30 cellular contexts compared by ENCODE assay signal in the genomic region with DNA sequence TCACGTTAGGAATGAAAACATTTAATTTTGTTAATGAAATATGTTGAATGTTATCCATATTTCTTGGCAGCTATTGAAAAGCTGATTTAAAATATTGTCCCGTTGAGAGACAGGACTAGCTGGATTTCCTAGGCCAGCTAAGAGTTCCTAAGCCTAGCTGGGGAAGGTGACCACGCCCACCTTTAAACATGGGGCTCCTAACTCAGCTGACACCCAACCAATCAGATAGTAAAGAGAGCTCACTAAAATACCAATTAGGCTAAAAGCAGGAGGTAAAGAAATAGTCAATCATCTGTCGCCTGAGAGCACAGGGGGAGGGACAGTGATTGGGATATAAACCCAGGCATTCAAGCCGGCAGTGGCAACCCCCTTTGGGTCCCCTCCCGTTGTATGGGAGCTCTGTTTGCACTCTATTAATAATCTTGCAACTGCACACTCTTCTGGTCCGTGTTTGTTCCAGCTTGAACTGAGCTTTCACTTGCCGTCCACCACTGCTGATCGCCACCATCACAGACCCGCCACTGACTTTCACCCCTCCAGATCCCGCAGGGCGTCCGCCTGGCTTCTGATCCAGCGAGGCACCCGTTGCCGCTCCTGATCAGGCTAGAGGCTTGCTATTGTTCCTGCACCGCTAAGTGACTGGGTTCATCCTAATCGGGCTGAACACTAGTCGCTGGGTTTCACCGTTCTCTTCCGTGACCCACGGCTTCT.
DNase-seq lines count a peak whose midpoint lies in the region; ATAC-seq, FAIRE-seq and TF ChIP-seq lines count a peak whose summit lies in the region.
"Had no signal": no experiment of that assay in that cellular context is flagged by ENCODE, and none has a peak within 500 bp of the region (broad histone marks: within the 10 kb centered on the region; RNA-seq: fewer than 3 reads in every experiment).

No MANE protein-coding gene starts in this region.

- no peak overlapping the region for H3K9ac ChIP-seq in kidney (ENCODE audit: low read length in 2 of 2)

- ATAC-seq in GM19035 (IDR thresholded peaks at IDR 0.05; ENCODE audit: unreplicated experiment), result no peak
- ATAC-seq: activated CD4-positive, CD25-positive, alpha-beta regulatory T cell treated with anti-CD3 and anti-CD28 coated beads, Interleukin-2, amount 50 U/mL, for 24 hours; activated CD8-positive, alpha-beta memory T cell treated with anti-CD3 and anti-CD28 coated beads, Interleukin-2, amount 10 ng/mL, durations not matched to agents 7 days and 5 days; activated T-cell treated with anti-CD3 and anti-CD28 coated beads, Interleukin-2, amount 50 U/mL, for 4 hours; effector memory CD8-positive, alpha-beta T cell; GM23338; left colon; mucosa of descending colon; natural killer cell; psoas muscle had no signal

- intact Hi-C loops in kidney (cut with DNase I) (no loop called here), left ventricle myocardium inferior (cut with micrococcal nuclease) (no loop called here), vagina (cut with DNase I) (no loop called here)

- H3K27me3 ChIP-seq in left ventricle myocardium inferior (ENCODE audit: low read depth) (no peaks in the 10 kb centered on the region), vagina (no peaks in the 10 kb centered on the region)
- H3K27me3 ChIP-seq: sigmoid colon, thyroid gland, uterus had no signal

- H3K4me1 ChIP-seq in kidney (ENCODE audit: control insufficient read depth in 1 of 2, insufficient read depth in 1 of 2, low read depth in 1 of 2, low read length in 2 of 2), result no peaks in the 10 kb centered on the region
- H3K4me1 ChIP-seq in left ventricle myocardium inferior, result no peaks in the 10 kb centered on the region
- no peaks in the 10 kb centered on the region for H3K4me1 ChIP-seq in vagina
- H3K4me1 ChIP-seq: psoas muscle, sigmoid colon, thyroid gland, uterus had no signal

- no peak overlapping the region for H3K4me3 ChIP-seq in kidney (ENCODE audit: low read length in 2 of 2)
- H3K4me3 ChIP-seq in left ventricle myocardium inferior, result no peak overlapping the region
- no peak overlapping the region for H3K4me3 ChIP-seq in vagina
- H3K4me3 ChIP-seq: GM23338, mucosa of descending colon, PC-9, psoas muscle, sigmoid colon, thyroid gland, uterus had no signal

- no peaks in the 10 kb centered on the region for H3K36me3 ChIP-seq in kidney (ENCODE audit: control insufficient read depth in 1 of 2, insufficient read depth in 2 of 2, low read length in 2 of 2)
- no peaks in the 10 kb centered on the region for H3K36me3 ChIP-seq in left ventricle myocardium inferior
- H3K36me3 ChIP-seq in vagina, result no peaks in the 10 kb centered on the region
- H3K36me3 ChIP-seq: sigmoid colon, thyroid gland, uterus had no signal

- H3K27ac ChIP-seq in kidney (ENCODE audit: low read depth in 2 of 2, low read length in 2 of 2), result no peak overlapping the region
- H3K27ac ChIP-seq in left ventricle myocardium inferior (replicated peaks), result no peak overlapping the region
- no peak overlapping the region for H3K27ac ChIP-seq in vagina
- H3K27ac ChIP-seq: PC-9, psoas muscle, sigmoid colon, thyroid gland, uterus had no signal

- DNase-seq in NCI-H1105 treated with DMSO at 0.1 percent for 48 hours (lab: John Stamatoyannopoulos, UW) (peak; percentile 72), NCI-H1930 (lab: John Stamatoyannopoulos, UW) (peak; percentile 36 to 48), NCI-H748 treated with DMSO at 0.1 percent for 48 hours (lab: John Stamatoyannopoulos, UW) (peak; percentile 76), kidney (peak; percentile 52), left ventricle myocardium inferior (no peak), vagina (ENCODE audit: extremely low spot score in 2 of 2) (no peak)
- DNase-seq: activated CD4-positive, alpha-beta T cell treated with anti-CD3 and anti-CD28 coated beads, Interleukin-2, amount 50 U/mL, for 4 hours; activated CD8-positive, alpha-beta memory T cell treated with anti-CD3 and anti-CD28 coated beads, Interleukin-2, amount 10 ng/mL, durations not matched to agents 7 days and 5 days; activated T-cell treated with anti-CD3 and anti-CD28 coated beads, Interleukin-2, amount 50 U/mL, for 4 hours; cortex of kidney; DMS53; effector memory CD8-positive, alpha-beta T cell; hypothalamus; immature natural killer cell; left colon; mammary epithelial cell; mucosa of descending colon; natural killer cell; NCI-H446; PC-9; psoas muscle; sigmoid colon; stimulated activated CD4-positive, alpha-beta T cell treated with anti-CD3 and anti-CD28 coated beads, Interleukin-4, amount 100 ng/mL, for 24 hours; T-helper 2 cell; thyroid gland; uterus had no signal

- TF ChIP-seq CTCF in kidney (IDR thresholded peaks at IDR 0.05; ENCODE audit: borderline replicate concordance, extremely low read depth, insufficient read depth), result no peak
- no peak for TF ChIP-seq CTCF in left ventricle myocardium inferior (IDR thresholded peaks at IDR 0.05; ENCODE audit: borderline replicate concordance)
- TF ChIP-seq CTCF in vagina (IDR thresholded peaks at IDR 0.05), result no peak

- TF ChIP-seq POLR2A in vagina (IDR thresholded peaks at IDR 0.05), result no peak

- no peak for FAIRE-seq in kidney (lab: Jason Lieb, UNC)
- FAIRE-seq: G401.6 had no signal

- H3K9me3 ChIP-seq in kidney (ENCODE audit: control insufficient read depth in 1 of 2, low read length in 2 of 2) (no peaks in the 10 kb centered on the region), left ventricle myocardium inferior (replicated peaks) (no peaks in the 10 kb centered on the region), vagina (no peaks in the 10 kb centered on the region)
- H3K9me3 ChIP-seq: mucosa of descending colon, psoas muscle, sigmoid colon, thyroid gland, uterus had no signal

Comparison
In these comparisons a context has a peak if more than half of its experiments do, and no peak if none do; other contexts are left out.
1. DNase-seq: peak in NCI-H1105 treated with DMSO at 0.1 percent for 48 hours (single experiment), NCI-H1930 (2 of 2), NCI-H748 treated with DMSO at 0.1 percent for 48 hours (single experiment) and kidney (single experiment); none in left ventricle myocardium inferior (single experiment) and vagina (0 of 2).